In the genomic region with DNA sequence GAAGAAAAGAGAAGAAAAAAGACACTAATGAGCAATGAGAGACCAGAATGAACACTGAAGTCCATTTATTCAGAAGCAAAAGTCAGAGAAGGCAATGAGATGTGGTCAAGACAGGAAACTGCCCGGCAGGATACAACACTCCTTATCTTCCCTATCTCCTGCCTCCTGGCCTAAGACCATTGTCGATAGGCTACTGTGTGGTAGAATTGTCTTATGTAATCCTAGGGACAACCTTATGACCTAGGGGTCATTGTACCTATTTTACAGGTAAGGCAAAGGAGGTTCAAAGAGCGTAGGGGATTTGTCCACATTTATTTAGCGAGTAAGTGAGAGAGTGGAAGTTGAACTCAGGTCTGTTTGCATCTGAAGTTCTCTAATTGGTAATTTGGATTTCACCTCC, we compare ENCODE assay signal across 20 cellular contexts.
A peak's percentile ranks its signal among the peaks of the same experiment; 100 is the strongest.
DNase-seq lines count a peak whose midpoint lies in the region; ATAC-seq and TF ChIP-seq lines count a peak whose summit lies in the region.
"Had no signal": no experiment of that assay in that cellular context is flagged by ENCODE, and none has a peak within 500 bp of the region (broad histone marks: within the 10 kb centered on the region; RNA-seq: fewer than 3 reads in every experiment).

No MANE protein-coding gene starts in this region.

- peak overlapping the region in 7 of 10 donors; percentile 34 to 75 (median 64) for H3K27ac ChIP-seq in heart right ventricle
- peak overlapping the region in 1 of 2 donors; percentile 48 for H3K27ac ChIP-seq in right atrium auricular region
- H3K27ac ChIP-seq in mammary epithelial cell (ENCODE audit: insufficient read depth, low read depth, low read length) = no peak overlapping the region
- no peak overlapping the region for H3K27ac ChIP-seq in mesendoderm (ENCODE audit: low read depth, low read length)
- no peak overlapping the region for H3K27ac ChIP-seq in MM.1S (ENCODE audit: low read length)
- H3K27ac ChIP-seq: RWPE1 had no signal

- TF ChIP-seq CTCF in heart right ventricle (IDR thresholded peaks at IDR 0.05) = no peak
- TF ChIP-seq CTCF in right atrium auricular region (IDR thresholded peaks at IDR 0.05) = no peak
- TF ChIP-seq CTCF in mammary epithelial cell (conservative IDR thresholded peaks at IDR 0.05 in 1 of 2, IDR thresholded peaks at IDR 0.05 in 1 of 2; ENCODE audit: extremely low read depth in 1 of 2, insufficient read depth in 1 of 2, low read depth in 1 of 2, low read length in 2 of 2) = no peak
- TF ChIP-seq CTCF in MM.1S (IDR thresholded peaks at IDR 0.05; ENCODE audit: low read length) = no peak

- H3K4me2 ChIP-seq in mammary epithelial cell (ENCODE audit: insufficient read depth, low read depth, low read length) (no peak overlapping the region), mesendoderm (ENCODE audit: low read length) (no peak overlapping the region), MM.1S (ENCODE audit: low read depth, low read length) (no peak overlapping the region)

- no TSS peak for BruUV-seq in mammary epithelial cell (replicated peaks; lab: Mats Ljungman, UMichigan)

- no peak overlapping the region for H2BK5ac ChIP-seq in mesendoderm (ENCODE audit: low read length)

- dilution Hi-C loops in mammary epithelial cell (cut with HindIII; ENCODE audit: low sequenced_read_pairs) = no loop called here

- no peak overlapping the region for H2AK5ac ChIP-seq in mesendoderm (ENCODE audit: low read length)

- no peak overlapping the region for H4K5ac ChIP-seq in mesendoderm (ENCODE audit: low read length)

- no peaks in the 10 kb centered on the region for H3F3A ChIP-seq in MM.1S (ENCODE audit: insufficient read depth, low read length)

- no peaks in the 10 kb centered on the region for H4K20me1 ChIP-seq in mammary epithelial cell (ENCODE audit: insufficient read depth, low read length)
- no peaks in the 10 kb centered on the region for H4K20me1 ChIP-seq in MM.1S (ENCODE audit: insufficient read depth, low read length)

- no peaks in the 10 kb centered on the region for H3K9me3 ChIP-seq in heart right ventricle
- no peaks in the 10 kb centered on the region for H3K9me3 ChIP-seq in right atrium auricular region
- H3K9me3 ChIP-seq in mammary epithelial cell (replicated peaks; ENCODE audit: insufficient read depth, low read length) = no peaks in the 10 kb centered on the region
- no peaks in the 10 kb centered on the region for H3K9me3 ChIP-seq in MM.1S (replicated peaks; ENCODE audit: insufficient read depth, low read length)
- H3K9me3 ChIP-seq: BE2C, Caco-2 had no signal

- H2BK120ac ChIP-seq in mesendoderm (ENCODE audit: low read depth, low read length) = no peak overlapping the region

- H2BK15ac ChIP-seq in mesendoderm (replicated peaks; ENCODE audit: low read depth) = no peak overlapping the region

- H3K4me1 ChIP-seq in heart right ventricle (peaks cover 0 to 12% (median 0%) of the 10 kb centered on the region in 9 donors), right atrium auricular region (peaks cover 0 to 4% of the 10 kb centered on the region in 2 donors), mammary epithelial cell (ENCODE audit: insufficient read depth, low read length) (peaks cover 19% of the 10 kb centered on the region), mesendoderm (ENCODE audit: control insufficient read depth, low read depth, low read length) (peaks cover 4% of the 10 kb centered on the region), MM.1S (ENCODE audit: low read length) (no peaks in the 10 kb centered on the region)
- H3K4me1 ChIP-seq: BE2C had no signal

- H2AFZ ChIP-seq in mammary epithelial cell (ENCODE audit: low read depth, low read length) = peak overlapping the region; percentile 74
- no peak overlapping the region for H2AFZ ChIP-seq in MM.1S (ENCODE audit: low read length)

- H3K79me2 ChIP-seq in mammary epithelial cell (ENCODE audit: insufficient read depth, low read length) (no peaks in the 10 kb centered on the region), mesendoderm (ENCODE audit: control insufficient read depth, insufficient read depth, low read length) (no peaks in the 10 kb centered on the region), MM.1S (ENCODE audit: low read length) (no peaks in the 10 kb centered on the region)

- intact Hi-C loops in heart right ventricle (cut with DNase I) = no loop called here
- intact Hi-C loops in mammary epithelial cell (cut with micrococcal nuclease) = no loop called here

- no peak overlapping the region for H3K23ac ChIP-seq in mesendoderm (ENCODE audit: low read length)

- H3K4me3 ChIP-seq in heart right ventricle (no peak overlapping the region), right atrium auricular region (no peak overlapping the region), mammary epithelial cell (replicated peaks in 1 of 3; ENCODE audit: insufficient read depth in 1 of 3, low read depth in 2 of 3, low read length in 3 of 3) (no peak overlapping the region), mesendoderm (ENCODE audit: low read length) (no peak overlapping the region), MM.1S (ENCODE audit: low read length) (no peak overlapping the region)
- H3K4me3 ChIP-seq: K562 had no signal

- no peaks in the 10 kb centered on the region for H3K79me1 ChIP-seq in mesendoderm (ENCODE audit: low read length)

- 45 to 69% methylated on average over 4 of the region's 4 CpGs for WGBS in heart right ventricle, 2 donors
- 32% methylated on average over 4 of the region's 4 CpGs for WGBS in mammary epithelial cell (ENCODE audit: low coverage, missing lambda C conversion rate)
- WGBS in mesendoderm (ENCODE audit: extremely low coverage, insufficient coverage, low lambda C conversion rate) = no CpG with 5 or more reads among the region's 4 CpGs

- no peak overlapping the region for H3K9ac ChIP-seq in mammary epithelial cell (ENCODE audit: insufficient read depth, low read length)
- no peak overlapping the region for H3K9ac ChIP-seq in mesendoderm (ENCODE audit: low read length)
- no peak overlapping the region for H3K9ac ChIP-seq in MM.1S (ENCODE audit: low read length)

- no peak overlapping the region for H4K8ac ChIP-seq in mesendoderm (ENCODE audit: low read depth, low read length)

- no peak overlapping the region for H3K18ac ChIP-seq in mesendoderm (ENCODE audit: low read length)

- H3K56ac ChIP-seq in mesendoderm (ENCODE audit: low read length) = no peak overlapping the region

- H3K36me3 ChIP-seq in heart right ventricle = no peaks in the 10 kb centered on the region
- H3K36me3 ChIP-seq in right atrium auricular region = no peaks in the 10 kb centered on the region
- no peaks in the 10 kb centered on the region for H3K36me3 ChIP-seq in mammary epithelial cell (ENCODE audit: insufficient read depth, low read length)
- no peaks in the 10 kb centered on the region for H3K36me3 ChIP-seq in mesendoderm (ENCODE audit: control insufficient read depth, insufficient read depth, low read length)
- H3K36me3 ChIP-seq in MM.1S (replicated peaks; ENCODE audit: insufficient read depth, low read length) = no peaks in the 10 kb centered on the region
- H3K36me3 ChIP-seq: BE2C had no signal

- in situ Hi-C loops in mammary epithelial cell (cut with MboI; ENCODE audit: low sequenced_read_pairs in 2 of 2) = loop anchor here in 1 of 2 donors (25.0 kb wide), 1 partner anchor 501 kb away; no protein-coding TSS in a partner anchor

- H3K4ac ChIP-seq in mesendoderm (ENCODE audit: low read depth, low read length) = no peak overlapping the region

- no peak for DNase-seq in heart right ventricle
- no peak for DNase-seq in right atrium auricular region (ENCODE audit: low spot score)
- no peak for DNase-seq in mammary epithelial cell
- peak; percentile 76 for DNase-seq in mesendoderm
- DNase-seq in T-helper 2 cell = no peak
- DNase-seq in CD1c-positive myeloid dendritic cell (ENCODE audit: extremely low spot score) = no peak
- no peak for DNase-seq in MM.1S
- DNase-seq: BE2C; CD4-positive, CD25-positive, alpha-beta regulatory T cell; DMS 273 treated with DMSO at 0.1 percent for 48 hours; DMS79 treated with DMSO at 0.1 percent for 48 hours; NCI-H1092 treated with DMSO at 0.1 percent for 48 hours; NCI-H1436 treated with DMSO at 0.1 percent for 48 hours; NCI-H1930; NCI-H2227 treated with DMSO at 0.1 percent for 48 hours; NCI-H774; NK-92 treated with Interleukin-12 subunit alpha and Interleukin-12 subunit beta, amount 100 ng/mL, for 24 hours had no signal

- ATAC-seq in heart right ventricle = no peak

- H3K27me3 ChIP-seq in heart right ventricle (peaks cover 0 to 28% (median 4%) of the 10 kb centered on the region in 7 donors), right atrium auricular region (no peaks in the 10 kb centered on the region), mammary epithelial cell (ENCODE audit: insufficient read depth, low read length) (no peaks in the 10 kb centered on the region), mesendoderm (ENCODE audit: insufficient read depth, low read length, poor library complexity) (no peaks in the 10 kb centered on the region), MM.1S (replicated peaks; ENCODE audit: insufficient read depth, low read length) (no peaks in the 10 kb centered on the region)
- H3K27me3 ChIP-seq: BE2C had no signal

- CTCF ChIA-PET in mammary epithelial cell (lab: Charles Lee; ENCODE audit: low non-redundant PET) = no interaction called here

- H3K9me2 ChIP-seq in MM.1S (replicated peaks; ENCODE audit: insufficient read depth, low read length) = no peaks in the 10 kb centered on the region

Comparison
In these comparisons a context has a peak if more than half of its experiments do, and no peak if none do; other contexts are left out.
1. H3K27ac ChIP-seq: peak in heart right ventricle (7 of 10); none in mammary epithelial cell (single experiment), mesendoderm (single experiment) and MM.1S (single experiment).